8 cellular contexts compared by ENCODE assay signal in the genomic region with DNA sequence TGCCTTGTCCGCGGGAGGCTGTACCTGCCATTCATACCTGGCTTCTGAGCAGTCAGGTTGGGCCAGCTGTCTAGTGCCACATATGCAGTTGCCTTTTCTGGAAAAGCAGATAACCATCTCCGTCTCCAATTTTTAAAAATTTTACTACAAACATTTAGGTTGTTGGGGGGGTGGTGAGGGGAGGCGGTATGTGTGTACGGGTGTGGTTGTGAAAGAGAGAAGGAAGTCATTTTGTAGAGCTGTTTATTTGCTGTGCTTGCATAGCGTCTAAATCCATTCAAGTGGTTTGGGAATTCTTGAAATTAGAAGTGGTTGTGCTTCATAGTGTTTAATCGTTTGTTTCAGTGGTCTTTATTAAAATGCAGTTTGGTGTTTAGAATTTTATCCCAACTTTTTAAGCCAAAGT. TPM values are rescaled to one million over a fixed set of nuclear protein-coding genes. Genes with fewer than 3 reads are reported as not detected.
DNase-seq lines count a peak whose midpoint lies in the region; ATAC-seq and TF ChIP-seq lines count a peak whose summit lies in the region.

No MANE protein-coding gene starts in this region.

- peak overlapping the region; percentile 64 for H3K4me3 ChIP-seq in NT2/D1 (ENCODE audit: insufficient read length, low read depth)
- peak overlapping the region; percentile 59 to 98 (median 93) for H3K4me3 ChIP-seq in dorsolateral prefrontal cortex
- peak overlapping the region; percentile 89 to 94 for H3K4me3 ChIP-seq in muscle layer of duodenum (ENCODE audit: low read depth in 1 of 2, low read length in 2 of 2)

- peak overlapping the region; percentile 80 to 99 (median 96) for H3K27ac ChIP-seq in dorsolateral prefrontal cortex
- peak overlapping the region; percentile 82 for H3K27ac ChIP-seq in muscle layer of duodenum (ENCODE audit: low read length)

- H3K9ac ChIP-seq in NT2/D1 (ENCODE audit: insufficient read length, low read depth) = peak overlapping the region; percentile 80

- H3K9me3 ChIP-seq in NT2/D1 (ENCODE audit: insufficient read depth, low read length) (no peaks in the 10 kb centered on the region), muscle layer of duodenum (ENCODE audit: control insufficient read depth in 1 of 2, low read length in 2 of 2) (no peaks in the 10 kb centered on the region)

- no peaks in the 10 kb centered on the region for H3K36me3 ChIP-seq in NT2/D1 (ENCODE audit: insufficient read depth, insufficient read length, low read length)
- no peaks in the 10 kb centered on the region for H3K36me3 ChIP-seq in muscle layer of duodenum (ENCODE audit: control insufficient read depth in 1 of 2, insufficient read depth in 2 of 2, low read length in 2 of 2)

- DNase-seq in AG08395 (ENCODE audit: low spot score) = peak; percentile 14
- DNase-seq in NT2/D1 (ENCODE audit: low read depth, low spot score) = no peak
- DNase-seq in dorsolateral prefrontal cortex = no peak
- no peak for DNase-seq in D341Med (ENCODE audit: low spot score)
- DNase-seq in NCI-H774 (lab: John Stamatoyannopoulos, UW) = no peak

- peaks cover 25% of the 10 kb centered on the region for H3K27me3 ChIP-seq in NT2/D1 (ENCODE audit: insufficient read depth, insufficient read length)
- no peaks in the 10 kb centered on the region for H3K27me3 ChIP-seq in dorsolateral prefrontal cortex
- H3K27me3 ChIP-seq in muscle layer of duodenum (ENCODE audit: low read depth, low read length) = no peaks in the 10 kb centered on the region

- no peaks in the 10 kb centered on the region for H3K4me1 ChIP-seq in NT2/D1 (ENCODE audit: insufficient read depth, insufficient read length)
- peaks cover 0 to 10% of the 10 kb centered on the region in 2 donors for H3K4me1 ChIP-seq in muscle layer of duodenum (ENCODE audit: control insufficient read depth in 1 of 2, insufficient read depth in 2 of 2, low read length in 2 of 2)

- peak; percentile 54 for TF ChIP-seq POLR2A in GM19193 (IDR thresholded peaks at IDR 0.05; ENCODE audit: extremely low read depth, insufficient read depth, insufficient read length)

- ATAC-seq in HG03378 (IDR thresholded peaks at IDR 0.05; ENCODE audit: unreplicated experiment) = no peak

- intact Hi-C loops in dorsolateral prefrontal cortex (cut with DNase I) = loop anchor here (2.0 to 5.0 kb wide), 2 partner anchors 33 to 39 kb away; no protein-coding TSS in a partner anchor

- no peak for TF ChIP-seq CTCF in dorsolateral prefrontal cortex (IDR thresholded peaks at IDR 0.05 in 54 of 56, conservative IDR thresholded peaks at IDR 0.05 in 2 of 56; ENCODE audit: low read depth in 1 of 56, partially characterized antibody in 56 of 56)

RNA-seq across cellular contexts. Expression of gene TBC1D12, which starts 1.5 kb away (rescaled TPM):
- 10 to 100 TPM; 13.7 to 84.3 (median 27.5) TPM for total RNA-seq in dorsolateral prefrontal cortex

RNA-seq across cellular contexts. Expression of gene NOC3L, which starts 41.1 kb away (rescaled TPM):
- total RNA-seq in dorsolateral prefrontal cortex = 10 to 100 TPM in 99 of 120 experiments, 1 to 10 TPM in 21; 6.0 to 19.1 (median 12.2) TPM
